Comparison of ENCODE assay signal across 29 cellular contexts in the genomic region with DNA sequence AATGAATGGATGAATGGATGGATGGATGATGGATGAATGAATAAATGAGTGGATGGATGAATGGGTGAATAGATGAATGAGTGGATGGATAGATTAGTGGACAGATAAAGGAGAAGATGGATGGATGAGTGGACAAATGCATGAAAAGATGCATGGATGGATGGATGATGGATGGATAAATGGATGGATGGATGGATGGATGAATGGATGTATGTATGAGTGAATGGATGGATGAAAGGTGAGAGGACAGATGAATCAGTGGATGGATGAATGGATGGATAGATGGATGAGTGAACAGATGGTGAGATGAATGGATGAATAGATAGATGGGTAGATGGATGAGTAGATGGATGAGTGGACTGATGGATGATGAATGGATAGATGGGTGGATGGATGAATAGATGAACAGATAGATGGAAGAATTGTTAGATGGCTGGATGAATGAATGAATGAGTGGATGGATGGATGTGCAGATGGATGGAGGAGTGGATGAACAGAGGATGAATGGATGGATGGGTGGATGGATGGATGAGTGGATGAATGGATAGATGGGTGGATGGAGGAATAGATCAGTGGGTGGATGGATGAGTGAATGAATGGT.
"Had no signal": no experiment of that assay in that cellular context is flagged by ENCODE, and none has a peak within 500 bp of the region (broad histone marks: within the 10 kb centered on the region; RNA-seq: fewer than 3 reads in every experiment).

No MANE protein-coding gene starts in this region.

- H3K4me3 ChIP-seq: ascending aorta, cardiac muscle cell had no signal

- DNase-seq: activated B cell treated with CpG ODN at 0.5 μM for 24 hours; activated CD4-positive, alpha-beta memory T cell treated with anti-CD3 and anti-CD28 coated beads for 36 hours; activated CD4-positive, alpha-beta T cell treated with anti-CD3 and anti-CD28 coated beads for 4 hours; activated CD4-positive, alpha-beta T cell treated with anti-CD3 and anti-CD28 coated beads, Interleukin-2, amount 10 ng/mL, durations not matched to agents 24 days and 14 days; activated CD4-positive, alpha-beta T cell treated with anti-CD3 and anti-CD28 coated beads, Interleukin-2, amount 50 U/mL, for 1 hour; activated CD4-positive, alpha-beta T cell treated with anti-CD3 and anti-CD28 coated beads, Interleukin-2, amount 50 U/mL, for 4 hours; activated CD4-positive, CD25-positive, alpha-beta regulatory T cell treated with anti-CD3 and anti-CD28 coated beads, Interleukin-2, amount 50 U/mL, for 72 hours; activated CD8-positive, alpha-beta memory T cell treated with anti-CD3 and anti-CD28 coated beads, Interleukin-2, amount 50 U/mL, for 4 hours; activated CD8-positive, alpha-beta T cell treated with anti-CD3 and anti-CD28 coated beads for 36 hours; activated effector memory CD4-positive, alpha-beta T cell treated with Interleukin-2 at 50 U/mL for 16 hours; activated gamma-delta T cell; activated naive CD4-positive, alpha-beta T cell treated with anti-CD3 and anti-CD28 coated beads, Interleukin-2, amount 10 ng/mL, durations not matched to agents 7 days and 5 days; activated naive CD4-positive, alpha-beta T cell treated with Interleukin-2 at 50 U/mL for 16 hours; activated naive CD8-positive, alpha-beta T cell treated with anti-CD3 and anti-CD28 coated beads, Interleukin-2, amount 10 ng/mL, durations not matched to agents 7 days and 5 days; activated naive CD8-positive, alpha-beta T cell treated with anti-CD3 and anti-CD28 coated beads, Interleukin-2, amount 50 U/mL, for 24 hours; activated T-cell treated with anti-CD3 and anti-CD28 coated beads, Interleukin-2, amount 50 U/mL, for 24 hours; activated T-cell treated with anti-CD3 and anti-CD28 coated beads, Interleukin-2, amount 50 U/mL, for 48 hours; amygdala; anterior cingulate cortex; caudate nucleus; cerebellar nuclear complex; T-helper 1 cell; T-helper 2 cell; T-helper 9 cell had no signal

- H3K36me3 ChIP-seq: ascending aorta, cardiac muscle cell had no signal

- H3K9me3 ChIP-seq: ascending aorta had no signal

- H3K4me1 ChIP-seq: ascending aorta had no signal

- H3K27ac ChIP-seq: ascending aorta, cardiac muscle cell, VCaP had no signal

- FAIRE-seq: bronchial epithelial cell, TTC549 had no signal
